1 cellular context compared by ENCODE assay signal in the genomic region with DNA sequence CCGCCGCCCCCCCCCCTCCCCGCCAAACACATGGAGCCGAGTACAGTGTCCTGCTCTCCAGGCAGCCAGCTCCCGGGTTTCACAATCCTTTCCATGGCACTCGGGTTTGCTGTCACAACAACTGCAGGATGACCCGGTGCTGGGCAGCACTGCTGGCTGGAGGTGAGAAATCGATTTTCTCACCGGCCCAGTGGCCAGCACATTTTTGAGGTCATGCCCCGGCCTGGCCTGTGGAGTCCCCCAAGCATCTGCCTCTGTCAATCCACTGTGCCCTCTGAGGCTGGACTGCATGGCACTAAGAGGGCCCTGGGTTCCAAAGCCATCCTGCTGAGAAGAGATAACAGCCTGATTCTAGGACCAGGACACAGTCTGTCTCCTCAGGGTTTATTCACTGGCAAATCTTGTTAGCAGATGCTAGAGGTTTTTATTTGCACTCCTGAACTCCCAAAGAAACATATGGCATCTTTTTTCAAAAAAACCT.
TF ChIP-seq lines count a peak whose summit lies in the region.

No MANE protein-coding gene starts in this region.

TF ChIP-seq in HepG2, 621 proteins besides CTCF, POLR2A, EP300 and RAD21 (continued from another document and continues in another):
- TF ChIP-seq ATF6 (CRISPR knock-in tag; conservative IDR thresholded peaks at IDR 0.05) = no peak
- TF ChIP-seq TBX2 (CRISPR knock-in tag; IDR thresholded peaks at IDR 0.05; ENCODE audit: borderline replicate concordance) = peak; percentile 70
- TF ChIP-seq MEIS1 (CRISPR knock-in tag; IDR thresholded peaks at IDR 0.05; ENCODE audit: borderline replicate concordance) = 0 out of 2 replicates have a peak, but pooled peaks have one; percentile 43
- TF ChIP-seq NRL (CRISPR knock-in tag; IDR thresholded peaks at IDR 0.05; ENCODE audit: borderline replicate concordance) = no peak
- no peak for TF ChIP-seq FOXP1 (IDR thresholded peaks at IDR 0.05)
- peak; percentile 64 for TF ChIP-seq FOXP1 (CRISPR knock-in tag; IDR thresholded peaks at IDR 0.05)
- TF ChIP-seq NPAS2 (CRISPR knock-in tag; IDR thresholded peaks at IDR 0.05; ENCODE audit: borderline replicate concordance) = no peak
- no peak for TF ChIP-seq ZFYVE20 (CRISPR knock-in tag; IDR thresholded peaks at IDR 0.05; ENCODE audit: borderline replicate concordance, low read depth)
- TF ChIP-seq ZNF292 (CRISPR knock-in tag; IDR thresholded peaks at IDR 0.05; ENCODE audit: borderline replicate concordance, low read depth) = peak; percentile 99
- TF ChIP-seq ZNF34 (CRISPR knock-in tag; IDR thresholded peaks at IDR 0.05; ENCODE audit: borderline replicate concordance) = no peak
- TF ChIP-seq FOXK2 (IDR thresholded peaks at IDR 0.05) = no peak; the same call in 1 of the 2 replicates
- peak; percentile 66; the same call in 1 of the 2 replicates for TF ChIP-seq FOXK1 (CRISPR knock-in tag; IDR thresholded peaks at IDR 0.05; ENCODE audit: borderline replicate concordance, low read depth)
- TF ChIP-seq PHF8 (CRISPR knock-in tag; IDR thresholded peaks at IDR 0.05) = no peak
- no peak for TF ChIP-seq ZNF724P (CRISPR knock-in tag; IDR thresholded peaks at IDR 0.05; ENCODE audit: borderline replicate concordance)
- TF ChIP-seq ZBTB20 (CRISPR knock-in tag; IDR thresholded peaks at IDR 0.05; ENCODE audit: borderline replicate concordance, low read depth) = no peak
- no peak for TF ChIP-seq ZZZ3 (CRISPR knock-in tag; IDR thresholded peaks at IDR 0.05; ENCODE audit: borderline replicate concordance)
- TF ChIP-seq ZNF136 (CRISPR knock-in tag; IDR thresholded peaks at IDR 0.05; ENCODE audit: low read depth) = no peak
- no peak for TF ChIP-seq TCF7L2 (IDR thresholded peaks at IDR 0.05; ENCODE audit: low read depth, low read length)
- TF ChIP-seq ZNF605 (CRISPR knock-in tag; IDR thresholded peaks at IDR 0.05) = 0 out of 2 replicates have a peak, but pooled peaks have one; percentile 9
- no peak for TF ChIP-seq PAX8 (CRISPR knock-in tag; IDR thresholded peaks at IDR 0.05; ENCODE audit: borderline replicate concordance)
- TF ChIP-seq MED13 (CRISPR knock-in tag; IDR thresholded peaks at IDR 0.05) = no peak
- no peak for TF ChIP-seq ZSCAN22 (CRISPR knock-in tag; IDR thresholded peaks at IDR 0.05)
- no peak for TF ChIP-seq REST (IDR thresholded peaks at IDR 0.05; ENCODE audit: borderline replicate concordance in 1 of 2, low read depth in 1 of 2, low read length in 2 of 2)
- peak in 1 of 2 experiments; percentile 50; a peak in 1 of 4 replicates for TF ChIP-seq KLF16 (CRISPR knock-in tag; IDR thresholded peaks at IDR 0.05)
- TF ChIP-seq ZNF383 (CRISPR knock-in tag; IDR thresholded peaks at IDR 0.05; ENCODE audit: borderline replicate concordance) = no peak
- no peak for TF ChIP-seq USF2 (IDR thresholded peaks at IDR 0.05; ENCODE audit: low read depth, low read length)
- no peak for TF ChIP-seq USF2 (CRISPR knock-in tag; IDR thresholded peaks at IDR 0.05; ENCODE audit: borderline replicate concordance)
- TF ChIP-seq RFX1 (IDR thresholded peaks at IDR 0.05) = no peak
- no peak for TF ChIP-seq LBX2 (CRISPR knock-in tag; IDR thresholded peaks at IDR 0.05; ENCODE audit: borderline replicate concordance)
- no peak for TF ChIP-seq FUBP1 (CRISPR knock-in tag; IDR thresholded peaks at IDR 0.05; ENCODE audit: borderline replicate concordance)
- TF ChIP-seq ZNF747 (CRISPR knock-in tag; IDR thresholded peaks at IDR 0.05; ENCODE audit: borderline replicate concordance) = no peak
- no peak for TF ChIP-seq SMARCE1 (IDR thresholded peaks at IDR 0.05; ENCODE audit: borderline replicate concordance)
- TF ChIP-seq ZNF576 (CRISPR knock-in tag; IDR thresholded peaks at IDR 0.05) = no peak
- TF ChIP-seq ZNF782 (CRISPR knock-in tag; IDR thresholded peaks at IDR 0.05; ENCODE audit: borderline replicate concordance) = no peak
- TF ChIP-seq ZNF350 (CRISPR knock-in tag; IDR thresholded peaks at IDR 0.05; ENCODE audit: borderline replicate concordance, low read depth) = 0 out of 2 replicates have a peak, but pooled peaks have one; percentile 54
- TF ChIP-seq U2AF2 (IDR thresholded peaks at IDR 0.05; ENCODE audit: low read depth, low read length) = no peak
- TF ChIP-seq NFYB (CRISPR knock-in tag; IDR thresholded peaks at IDR 0.05) = no peak
- TF ChIP-seq IRF2 (CRISPR knock-in tag; IDR thresholded peaks at IDR 0.05) = peak; percentile 69; the same call in 1 of the 2 replicates
- TF ChIP-seq CHD2 (IDR thresholded peaks at IDR 0.05; ENCODE audit: low read depth, low read length) = no peak
- TF ChIP-seq SYNCRIP (IDR thresholded peaks at IDR 0.05; ENCODE audit: insufficient read depth, low read depth, low read length) = no peak
- no peak for TF ChIP-seq SAFB2 (CRISPR knock-in tag; IDR thresholded peaks at IDR 0.05; ENCODE audit: borderline replicate concordance, low read depth)
- TF ChIP-seq BCL6 (CRISPR knock-in tag; IDR thresholded peaks at IDR 0.05) = peak; percentile 85
- TF ChIP-seq ZNF143 (CRISPR knock-in tag; IDR thresholded peaks at IDR 0.05) = no peak
- TF ChIP-seq TOE1 (CRISPR knock-in tag; IDR thresholded peaks at IDR 0.05) = no peak
- TF ChIP-seq SETDB1 (CRISPR knock-in tag; IDR thresholded peaks at IDR 0.05; ENCODE audit: borderline replicate concordance) = no peak
- TF ChIP-seq SAP130 (CRISPR knock-in tag; IDR thresholded peaks at IDR 0.05; ENCODE audit: low read depth) = peak; percentile 77
- no peak; the same call in 1 of the 2 replicates for TF ChIP-seq ZSCAN31 (CRISPR knock-in tag; IDR thresholded peaks at IDR 0.05; ENCODE audit: low read depth)
- no peak for TF ChIP-seq SRSF4 (IDR thresholded peaks at IDR 0.05; ENCODE audit: low read depth, low read length, poor library complexity, severe bottlenecking)
